In the genomic region with DNA sequence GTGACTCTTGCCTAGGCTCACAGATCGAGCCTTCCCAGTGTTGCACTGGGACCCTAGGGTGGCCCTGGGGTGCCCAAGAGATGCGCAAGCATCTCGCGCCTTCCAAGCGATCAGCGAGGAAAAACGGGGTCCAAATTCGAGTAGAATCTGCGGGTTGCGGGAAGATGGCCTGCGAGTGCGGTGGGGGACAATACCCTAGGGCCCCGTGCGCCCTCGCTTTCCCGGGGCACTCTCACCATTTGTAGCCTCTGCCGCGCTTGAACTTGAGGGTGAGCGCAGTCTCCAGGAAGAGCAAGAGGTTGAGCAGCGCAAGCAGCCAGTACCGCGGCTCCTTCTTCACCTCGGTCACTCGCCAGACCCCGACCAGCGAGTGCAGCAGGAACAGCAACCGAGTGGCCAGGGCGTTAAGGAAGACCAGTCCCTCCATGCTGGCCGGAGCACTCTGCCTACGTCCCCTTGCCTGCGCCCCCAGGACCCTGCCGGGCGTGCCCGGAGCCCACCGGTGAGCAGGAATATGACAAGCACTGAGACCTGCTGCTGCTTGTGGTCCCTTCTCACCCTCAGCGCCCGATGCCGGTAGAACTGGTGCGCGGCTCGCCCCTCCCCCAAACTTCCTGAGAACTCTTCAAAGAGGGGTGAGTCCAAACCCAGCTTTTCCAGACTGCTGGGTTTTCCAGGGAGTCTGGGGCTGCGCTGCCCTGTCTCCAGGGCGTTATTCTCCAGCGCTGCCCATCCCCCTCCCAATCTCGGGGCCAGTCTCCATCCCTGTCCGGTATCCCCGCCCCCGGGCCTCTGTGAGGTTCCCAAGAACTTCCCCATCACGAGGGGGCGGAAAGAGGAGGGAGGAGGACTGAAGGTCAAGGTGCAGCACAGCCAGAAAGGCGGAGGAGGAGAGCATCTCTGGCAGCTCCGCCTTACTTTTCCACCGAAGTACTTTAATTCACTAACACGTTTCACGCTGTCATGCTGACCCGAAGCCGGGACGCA, we compare ENCODE assay signal across 9 cellular contexts. TPM values are rescaled to one million over a fixed set of nuclear protein-coding genes. Genes with fewer than 3 reads are reported as not detected.
DNase-seq lines count a peak whose midpoint lies in the region; ATAC-seq and TF ChIP-seq lines count a peak whose summit lies in the region.
"Had no signal": no experiment of that assay in that cellular context is flagged by ENCODE, and none has a peak within 500 bp of the region (broad histone marks: within the 10 kb centered on the region; RNA-seq: fewer than 3 reads in every experiment).

A gene (minus strand): TSS at position 727 of the 987 bp plus-strand sequence. CDS start 300 bp downstream, at position 427.

- peaks cover 17% of the 10 kb centered on the region for H3K4me1 Mint-ChIP-seq in activated CD4-positive, alpha-beta T cell treated with anti-CD3 and anti-CD28 coated beads, Interleukin-2, amount 10 ng/mL, durations not matched to agents 7 days and 5 days
- peaks cover 6% of the 10 kb centered on the region for H3K4me1 Mint-ChIP-seq in memory B cell

- CTCF ChIA-PET in activated CD4-positive, alpha-beta T cell treated with anti-CD3 and anti-CD28 coated beads, Interleukin-2, amount 10 ng/mL, durations not matched to agents 7 days and 5 days (lab: Charles Lee) = no interaction called here

- POLR2A ChIA-PET in activated CD4-positive, alpha-beta T cell treated with anti-CD3 and anti-CD28 coated beads, Interleukin-2, amount 10 ng/mL, durations not matched to agents 7 days and 5 days (lab: Charles Lee) = no interaction called here

- in situ Hi-C loops in transverse colon (cut with MboI; ENCODE audit: low pct_ligation_motif_present in 1 of 4, low pct_unique_long_range_greater_than_20kb in 1 of 4, low sequenced_read_pairs in 3 of 4) = no loop called here

- TF ChIP-seq EP300 in transverse colon (IDR thresholded peaks at IDR 0.05; ENCODE audit: low read depth) = no peak

- 0 to 14% methylated on average over 2 to 50 of the region's 58 CpGs for WGBS in transverse colon (ENCODE audit: low coverage in 1 of 2), 2 donors

- H3K36me3 Mint-ChIP-seq in activated CD4-positive, alpha-beta T cell treated with anti-CD3 and anti-CD28 coated beads, Interleukin-2, amount 10 ng/mL, durations not matched to agents 7 days and 5 days (ENCODE audit: low read depth) = no peaks in the 10 kb centered on the region
- no peaks in the 10 kb centered on the region for H3K36me3 Mint-ChIP-seq in memory B cell

- H3K4me3 Mint-ChIP-seq in activated CD4-positive, alpha-beta T cell treated with anti-CD3 and anti-CD28 coated beads, Interleukin-2, amount 10 ng/mL, durations not matched to agents 7 days and 5 days = peak within 1 kb of the TSS; percentile 32
- H3K4me3 Mint-ChIP-seq in memory B cell = peak within 1 kb of the TSS; percentile 27

- H3K4me3 ChIP-seq in endocrine pancreas (ENCODE audit: control insufficient read depth, insufficient read depth, low read length) (peak within 1 kb of the TSS; percentile 45), transverse colon (peak within 1 kb of the TSS; percentile 26 to 57 (median 32))

- H3K9me3 ChIP-seq in endocrine pancreas (ENCODE audit: control insufficient read depth, low read length) (no peaks in the 10 kb centered on the region), transverse colon (no peaks in the 10 kb centered on the region)

- H3K27me3 Mint-ChIP-seq in activated CD4-positive, alpha-beta T cell treated with anti-CD3 and anti-CD28 coated beads, Interleukin-2, amount 10 ng/mL, durations not matched to agents 7 days and 5 days = peaks cover 46% of the 10 kb centered on the region
- H3K27me3 Mint-ChIP-seq in memory B cell = peaks cover 10% of the 10 kb centered on the region

- H3K4me1 ChIP-seq in endocrine pancreas (ENCODE audit: control insufficient read depth, insufficient read depth, low read length) (no peaks in the 10 kb centered on the region), transverse colon (peaks cover 0 to 9% (median 2%) of the 10 kb centered on the region in 4 donors)

- no peak within 1 kb of the TSS for H3K27ac Mint-ChIP-seq in activated CD4-positive, alpha-beta T cell treated with anti-CD3 and anti-CD28 coated beads, Interleukin-2, amount 10 ng/mL, durations not matched to agents 7 days and 5 days
- H3K27ac Mint-ChIP-seq in memory B cell = no peak within 1 kb of the TSS

- no peaks in the 10 kb centered on the region for H3K9me3 Mint-ChIP-seq in activated CD4-positive, alpha-beta T cell treated with anti-CD3 and anti-CD28 coated beads, Interleukin-2, amount 10 ng/mL, durations not matched to agents 7 days and 5 days
- no peaks in the 10 kb centered on the region for H3K9me3 Mint-ChIP-seq in memory B cell

- no peak for TF ChIP-seq CTCF in transverse colon (IDR thresholded peaks at IDR 0.05)

- no peaks in the 10 kb centered on the region for H3K36me3 ChIP-seq in endocrine pancreas (ENCODE audit: control insufficient read depth, insufficient read depth, low read length)
- H3K36me3 ChIP-seq in transverse colon = no peaks in the 10 kb centered on the region

- peaks cover 4% of the 10 kb centered on the region for H3K27me3 ChIP-seq in endocrine pancreas (ENCODE audit: control insufficient read depth, insufficient read depth, low read length)
- H3K27me3 ChIP-seq in transverse colon = peaks cover 24% of the 10 kb centered on the region

- H3K27ac ChIP-seq in transverse colon = peak within 1 kb of the TSS; percentile 4 to 70 (median 46)

- ATAC-seq in memory B cell (ENCODE audit: low read depth) (no peak), HG03196 (IDR thresholded peaks at IDR 0.05; ENCODE audit: unreplicated experiment) (no peak)

- H3K9ac ChIP-seq in endocrine pancreas (ENCODE audit: control insufficient read depth, insufficient read depth, low read length) = no peak within 1 kb of the TSS

- intact Hi-C loops in transverse colon (cut with DNase I; ENCODE audit: low total_unique reads) = no loop called here

- no peak for DNase-seq in activated CD4-positive, alpha-beta T cell treated with anti-CD3 and anti-CD28 coated beads, Interleukin-2, amount 10 ng/mL, durations not matched to agents 7 days and 5 days
- no peak for DNase-seq in activated CD4-positive, alpha-beta T cell treated with anti-CD3 and anti-CD28 coated beads, Interleukin-2, amount 50 U/mL, for 4 hours
- DNase-seq in memory B cell (ENCODE audit: low spot score in 2 of 2) (no peak), transverse colon (peak; percentile 51), NCI-H82 (lab: John Stamatoyannopoulos, UW) (no peak), NOMO-1 (lab: John Stamatoyannopoulos, UW; ENCODE audit: unreplicated experiment in 2 of 2) (no peak)
- DNase-seq: NCI-H1105 had no signal

- no peak for TF ChIP-seq POLR2A in transverse colon (IDR thresholded peaks at IDR 0.05)

RNA-seq across cellular contexts. Expression of the gene that starts here (rescaled TPM):
- not detected for total RNA-seq in activated CD4-positive, alpha-beta T cell treated with anti-CD3 and anti-CD28 coated beads, Interleukin-2, amount 10 ng/mL, durations not matched to agents 7 days and 5 days
- total RNA-seq in transverse colon = 1 to 10 TPM in 2 of 4 donors, under 1 TPM in 1, not detected in 1; 0.27 to 3.0 (median 1.9) TPM
